ENCODE assay signal across 8 cellular contexts in the genomic region with DNA sequence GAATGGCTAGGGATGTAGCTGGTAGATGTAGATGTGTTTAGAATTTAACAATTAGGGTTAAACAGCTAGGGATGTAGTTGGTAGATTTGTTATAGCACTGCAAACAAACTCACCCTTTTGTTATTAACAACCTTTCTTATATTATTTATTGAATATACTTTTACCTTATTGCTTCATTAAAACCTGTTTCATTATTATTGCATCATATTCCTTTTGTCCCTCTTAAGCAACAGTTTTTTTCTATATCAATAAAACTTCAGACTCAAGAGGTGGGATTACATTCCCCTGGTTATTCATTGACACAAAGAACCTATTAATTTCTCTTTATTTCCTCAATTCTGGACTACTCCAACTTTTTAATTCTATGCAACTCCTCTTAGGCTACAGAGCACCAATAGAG.
"Had no signal": no experiment of that assay in that cellular context is flagged by ENCODE, and none has a peak within 500 bp of the region (broad histone marks: within the 10 kb centered on the region; RNA-seq: fewer than 3 reads in every experiment).

No MANE protein-coding gene starts in this region.

- H3K4me1 ChIP-seq: HAP-1 had no signal

- DNase-seq: GM23248, GOT3, H7, HFFc6, KG1 had no signal

- ATAC-seq: HCT116 had no signal

- H2AFZ ChIP-seq: GM23248 had no signal

- H3K9ac ChIP-seq: GM23248 had no signal

- H3K36me3 ChIP-seq: HAP-1 had no signal

- H3K9me3 ChIP-seq: HAP-1 had no signal

- H3K27ac ChIP-seq: GM23248, HL-60 had no signal

- H3K4me3 ChIP-seq: GM23248, HAP-1 had no signal
